8 cellular contexts compared by ENCODE assay signal in genomic region chr16:2033057-2033911, GRCh38. TPM values are rescaled to one million over a fixed set of nuclear protein-coding genes. Genes with fewer than 3 reads are reported as not detected.
A peak's percentile ranks its signal among the peaks of the same experiment; 100 is the strongest.
DNase-seq lines count a peak whose midpoint lies in the region; ATAC-seq, FAIRE-seq and TF ChIP-seq lines count a peak whose summit lies in the region.

No MANE protein-coding gene starts in this region.

- no peaks in the 10 kb centered on the region for H3K36me3 ChIP-seq in H7 (replicated peaks; ENCODE audit: control insufficient read depth, insufficient read depth, low read length)

- H3K27me3 ChIP-seq in H7 (ENCODE audit: control insufficient read depth, insufficient read depth, low read length): no peaks in the 10 kb centered on the region

- no peak for FAIRE-seq in D721Med (lab: Jason Lieb, UNC)

- TF ChIP-seq CTCF in astrocyte of the cerebellum (IDR thresholded peaks at IDR 0.05; ENCODE audit: low read depth, low read length, missing control alignments) (no peak), D721Med (IDR thresholded peaks at IDR 0.05; ENCODE audit: insufficient read depth, missing control alignments) (no peak)

- in situ Hi-C loops in astrocyte of the cerebellum (cut with HindIII; ENCODE audit: low sequenced_read_pairs): loop anchor here (10.0 kb wide), 1 partner anchor 132 kb away; no protein-coding TSS in a partner anchor

- ATAC-seq in GM21529 (IDR thresholded peaks at IDR 0.05; ENCODE audit: unreplicated experiment) (no peak), GM19351 (IDR thresholded peaks at IDR 0.05; ENCODE audit: unreplicated experiment) (no peak)

- H3K4me3 ChIP-seq in H7 (ENCODE audit: insufficient read depth, low read depth, low read length) (no peak overlapping the region), astrocyte of the cerebellum (ENCODE audit: low read depth, low read length) (peak overlapping the region; percentile 15), skin epidermis (peak overlapping the region; percentile 2 to 28 (median 14))

- H3K27ac ChIP-seq in skin epidermis: peak overlapping the region in 20 of 21 experiments; percentile 47 to 86 (median 76)

- DNase-seq in H7 (peak; percentile 81), astrocyte of the cerebellum (ENCODE audit: low read depth) (no peak), islet precursor cell (peak; percentile 83), D721Med (ENCODE audit: insufficient read length, low spot score) (no peak)
- no peak for DNase-seq in activated effector memory CD4-positive, alpha-beta T cell treated with Interleukin-2 at 50 U/mL for 16 hours

RNA-seq across cellular contexts. Expression of gene NHERF2, which starts 6.6 kb away (rescaled TPM):
- 14.0 and 17.1 TPM in 2 replicates for total RNA-seq in H7 (2014; rRNA removed; shearing (Covaris generic))

RNA-seq across cellular contexts. Expression of gene NPW, which starts 13.7 kb away (rescaled TPM):
- 2.0 and 2.3 TPM in 2 replicates for total RNA-seq in H7 (2014; rRNA removed; shearing (Covaris generic))

RNA-seq across cellular contexts. Expression of gene NTHL1, which starts 14.3 kb away (rescaled TPM):
- total RNA-seq in H7 (2014; rRNA removed; shearing (Covaris generic)): 104 and 108 TPM in 2 replicates

RNA-seq across cellular contexts. Expression of gene TSC2, which starts 14.5 kb away (rescaled TPM):
- total RNA-seq in H7 (2014; rRNA removed; shearing (Covaris generic)): 37.6 and 42.6 TPM in 2 replicates

RNA-seq across cellular contexts. Expression of gene ZNF598, which starts 23.7 kb away (rescaled TPM):
- total RNA-seq in H7 (2014; rRNA removed; shearing (Covaris generic)): 28.4 and 30.8 TPM in 2 replicates

Comparison
In these comparisons a context has a peak if more than half of its experiments do, and no peak if none do; other contexts are left out.
1. DNase-seq: peak in H7 (single experiment) and islet precursor cell (single experiment); none in astrocyte of the cerebellum (single experiment), activated effector memory CD4-positive, alpha-beta T cell treated with Interleukin-2 at 50 U/mL for 16 hours (single experiment) and D721Med (single experiment).